ENCODE assay signal across 12 cellular contexts in genomic region chr9:4143951-4144717, GRCh38.
DNase-seq lines count a peak whose midpoint lies in the region; ATAC-seq, FAIRE-seq and TF ChIP-seq lines count a peak whose summit lies in the region.
"Had no signal": no experiment of that assay in that cellular context is flagged by ENCODE, and none has a peak within 500 bp of the region (broad histone marks: within the 10 kb centered on the region; RNA-seq: fewer than 3 reads in every experiment).

No MANE protein-coding gene starts in this region.

- H3K4me2 ChIP-seq in keratinocyte (ENCODE audit: control insufficient read depth, extremely low read depth, insufficient read depth, low read depth, low read length): peak overlapping the region; percentile 87

- intact Hi-C loops in Right ventricle myocardium superior (cut with DNase I) (no loop called here), Right ventricle myocardium inferior (cut with DNase I) (no loop called here), body of pancreas (cut with DNase I) (loop anchor here (10.0 kb wide), 1 partner anchor 81 kb away; no protein-coding TSS in a partner anchor), tibial artery (cut with DNase I; ENCODE audit: low total_unique reads) (no loop called here)
- intact Hi-C loops in activated CD4-positive, alpha-beta T cell treated with anti-CD3 and anti-CD28 coated beads, Interleukin-2, amount 10 ng/mL, durations not matched to agents 24 days and 14 days (cut with micrococcal nuclease): no loop called here

- dilution Hi-C loops in keratinocyte (cut with MboI; ENCODE audit: extremely low pct_ligation_motif_present, low sequenced_read_pairs): no loop called here

- no peaks in the 10 kb centered on the region for H3K9me3 Mint-ChIP-seq in activated CD4-positive, alpha-beta T cell treated with anti-CD3 and anti-CD28 coated beads, Interleukin-2, amount 10 ng/mL, durations not matched to agents 24 days and 14 days
- H3K9me3 Mint-ChIP-seq: T-helper 1 cell treated with Interleukin-12 subunit alpha and Interleukin-12 subunit beta and Interleukin-4 antibody, amounts not matched to agents 30 μg/mL and 1 μg/mL, for 36 hours had no signal

- H3K4me1 Mint-ChIP-seq in activated CD4-positive, alpha-beta T cell treated with anti-CD3 and anti-CD28 coated beads, Interleukin-2, amount 10 ng/mL, durations not matched to agents 24 days and 14 days: no peaks in the 10 kb centered on the region

- H3K36me3 ChIP-seq in body of pancreas (replicated peaks in 1 of 2; ENCODE audit: insufficient read depth in 1 of 2, low read depth in 2 of 2): no peaks in the 10 kb centered on the region
- no peaks in the 10 kb centered on the region for H3K36me3 ChIP-seq in keratinocyte (ENCODE audit: control insufficient read depth in 2 of 2, extremely low read depth in 1 of 2, insufficient read depth in 2 of 2, low read length in 2 of 2)
- no peaks in the 10 kb centered on the region for H3K36me3 ChIP-seq in tibial artery

- no peak for TF ChIP-seq POLR2A in body of pancreas (IDR thresholded peaks at IDR 0.05)

- WGBS in body of pancreas, 2 donors: 50 to 52% methylated on average over 13 of the region's 13 CpGs

- H3K9ac ChIP-seq in keratinocyte (ENCODE audit: control insufficient read depth, extremely low read depth, insufficient read depth, low read length): peak overlapping the region; percentile 42

- no peak overlapping the region for H3K4me3 ChIP-seq in body of pancreas
- peak overlapping the region in 2 of 3 experiments; percentile 2 to 33 for H3K4me3 ChIP-seq in keratinocyte (ENCODE audit: control insufficient read depth in 2 of 3, extremely low read depth in 1 of 3, insufficient read depth in 2 of 3, low read depth in 1 of 3, low read length in 3 of 3)
- H3K4me3 ChIP-seq in tibial artery: peak overlapping the region; percentile 20 to 23

- peak overlapping the region in 3 of 4 donors; percentile 10 to 74 (median 63) for H3K27ac ChIP-seq in body of pancreas
- peak overlapping the region; percentile 57 for H3K27ac ChIP-seq in keratinocyte (ENCODE audit: control insufficient read depth, insufficient read depth, low read length)
- H3K27ac ChIP-seq in tibial artery: peak overlapping the region; percentile 49 to 59

- H3K27me3 ChIP-seq in body of pancreas: no peaks in the 10 kb centered on the region
- no peaks in the 10 kb centered on the region for H3K27me3 ChIP-seq in keratinocyte (ENCODE audit: control insufficient read depth, extremely low read depth, insufficient read depth, low read length)
- H3K27me3 ChIP-seq in tibial artery: no peaks in the 10 kb centered on the region

- no peaks in the 10 kb centered on the region for H4K20me1 ChIP-seq in keratinocyte (ENCODE audit: control insufficient read depth, extremely low read depth, insufficient read depth, low read length)

- no peak for DNase-seq in Right ventricle myocardium superior
- DNase-seq in Right ventricle myocardium inferior (ENCODE audit: missing footprints): no peak
- no peak for DNase-seq in body of pancreas
- DNase-seq in keratinocyte (ENCODE audit: low read depth, low spot score): no peak
- DNase-seq in tibial artery: no peak
- no peak for DNase-seq in activated T-cell treated with anti-CD3 and anti-CD28 coated beads, Interleukin-2, amount 50 U/mL, for 1 hour
- DNase-seq in activated CD4-positive, alpha-beta T cell treated with anti-CD3 and anti-CD28 coated beads, Interleukin-2, amount 10 ng/mL, durations not matched to agents 24 days and 14 days: no peak
- DNase-seq: foreskin melanocyte, GOT3, NCI-H526 had no signal

- no peak overlapping the region for H3K4me3 Mint-ChIP-seq in activated CD4-positive, alpha-beta T cell treated with anti-CD3 and anti-CD28 coated beads, Interleukin-2, amount 10 ng/mL, durations not matched to agents 24 days and 14 days
- H3K4me3 Mint-ChIP-seq: T-helper 1 cell treated with Interleukin-12 subunit alpha and Interleukin-12 subunit beta and Interleukin-4 antibody, amounts not matched to agents 30 μg/mL and 1 μg/mL, for 36 hours had no signal

- H2AFZ ChIP-seq in keratinocyte (ENCODE audit: control insufficient read depth, low read length): peak overlapping the region; percentile 81

- peaks cover 7% of the 10 kb centered on the region for H3K27me3 Mint-ChIP-seq in activated CD4-positive, alpha-beta T cell treated with anti-CD3 and anti-CD28 coated beads, Interleukin-2, amount 10 ng/mL, durations not matched to agents 24 days and 14 days

- H3K36me3 Mint-ChIP-seq in activated CD4-positive, alpha-beta T cell treated with anti-CD3 and anti-CD28 coated beads, Interleukin-2, amount 10 ng/mL, durations not matched to agents 24 days and 14 days (ENCODE audit: low read depth): no peaks in the 10 kb centered on the region

- peak; percentile 67 for FAIRE-seq in keratinocyte (lab: Jason Lieb, UNC)

- H3K4me1 ChIP-seq in body of pancreas (peaks cover 32% of the 10 kb centered on the region), keratinocyte (ENCODE audit: control insufficient read depth, extremely low read depth, insufficient read depth, low read length) (peaks cover 27% of the 10 kb centered on the region), tibial artery (peaks cover 0 to 28% (median 0%) of the 10 kb centered on the region in 4 donors)

- no peaks in the 10 kb centered on the region for H3K9me1 ChIP-seq in keratinocyte (ENCODE audit: control insufficient read depth, extremely low read depth, insufficient read depth, low read length)

- H3K79me2 ChIP-seq in keratinocyte (ENCODE audit: control insufficient read depth, insufficient read depth, low read length): no peaks in the 10 kb centered on the region

- H3K9me3 ChIP-seq in body of pancreas (no peaks in the 10 kb centered on the region), keratinocyte (ENCODE audit: control insufficient read depth, low read depth, low read length) (no peaks in the 10 kb centered on the region), tibial artery (no peaks in the 10 kb centered on the region)

- ATAC-seq in Right ventricle myocardium superior (ENCODE audit: poor library complexity) (peak; percentile 50), Right ventricle myocardium inferior (no peak), body of pancreas (no peak), GM19035 (IDR thresholded peaks at IDR 0.05; ENCODE audit: unreplicated experiment) (no peak)

- TF ChIP-seq CTCF in body of pancreas (IDR thresholded peaks at IDR 0.05) (no peak), keratinocyte (optimal IDR thresholded peaks at IDR 0.05 in 1 of 3, IDR thresholded peaks at IDR 0.05 in 1 of 3, conservative IDR thresholded peaks at IDR 0.05 in 1 of 3; ENCODE audit: extremely low read depth in 1 of 3, insufficient read depth in 2 of 3, low read length in 3 of 3) (no peak), tibial artery (IDR thresholded peaks at IDR 0.05) (no peak)

- no peak overlapping the region for H3K27ac Mint-ChIP-seq in activated CD4-positive, alpha-beta T cell treated with anti-CD3 and anti-CD28 coated beads, Interleukin-2, amount 10 ng/mL, durations not matched to agents 24 days and 14 days
- H3K27ac Mint-ChIP-seq: T-helper 1 cell treated with Interleukin-12 subunit alpha and Interleukin-12 subunit beta and Interleukin-4 antibody, amounts not matched to agents 30 μg/mL and 1 μg/mL, for 36 hours had no signal

Comparison
In these comparisons a context has a peak if more than half of its experiments do, and no peak if none do; other contexts are left out.
1. H3K4me3 ChIP-seq: peak in keratinocyte (2 of 3) and tibial artery (2 of 2); none in body of pancreas (0 of 2).
2. Peak in every context shown above with its lines, with median percentiles within 50 percentile points of each other: H3K27ac ChIP-seq.